In genomic region chr9:114908104-114908621, GRCh38 we compare ENCODE assay signal across 1 cellular context.
TF ChIP-seq lines count a peak whose summit lies in the region.

No MANE protein-coding gene starts in this region.

TF ChIP-seq in SK-N-SH, 30 proteins besides CTCF, POLR2A, EP300 and RAD21 (continued from another document):
- TF ChIP-seq ZBTB33 (IDR thresholded peaks at IDR 0.05; ENCODE audit: borderline replicate concordance, low read depth) (peak; percentile 82; the same call in 1 of the 2 replicates), NRF1 (IDR thresholded peaks at IDR 0.05; ENCODE audit: low read depth, low read length) (no peak), CHD2 (IDR thresholded peaks at IDR 0.05; ENCODE audit: low read length, partially characterized antibody) (no peak), YY1 (IDR thresholded peaks at IDR 0.05; ENCODE audit: low read depth) (0 out of 2 replicates have a peak, but pooled peaks have one; percentile 19), MXI1 (IDR thresholded peaks at IDR 0.05; ENCODE audit: low read depth, low read length) (no peak), ELF1 (IDR thresholded peaks at IDR 0.05) (no peak), FOXM1 (IDR thresholded peaks at IDR 0.05; ENCODE audit: low read depth) (peak; percentile 79; the same call in 1 of the 2 replicates)
TF ChIP-seq in SK-N-SH: peak in this region for 15.
